In the genomic region with DNA sequence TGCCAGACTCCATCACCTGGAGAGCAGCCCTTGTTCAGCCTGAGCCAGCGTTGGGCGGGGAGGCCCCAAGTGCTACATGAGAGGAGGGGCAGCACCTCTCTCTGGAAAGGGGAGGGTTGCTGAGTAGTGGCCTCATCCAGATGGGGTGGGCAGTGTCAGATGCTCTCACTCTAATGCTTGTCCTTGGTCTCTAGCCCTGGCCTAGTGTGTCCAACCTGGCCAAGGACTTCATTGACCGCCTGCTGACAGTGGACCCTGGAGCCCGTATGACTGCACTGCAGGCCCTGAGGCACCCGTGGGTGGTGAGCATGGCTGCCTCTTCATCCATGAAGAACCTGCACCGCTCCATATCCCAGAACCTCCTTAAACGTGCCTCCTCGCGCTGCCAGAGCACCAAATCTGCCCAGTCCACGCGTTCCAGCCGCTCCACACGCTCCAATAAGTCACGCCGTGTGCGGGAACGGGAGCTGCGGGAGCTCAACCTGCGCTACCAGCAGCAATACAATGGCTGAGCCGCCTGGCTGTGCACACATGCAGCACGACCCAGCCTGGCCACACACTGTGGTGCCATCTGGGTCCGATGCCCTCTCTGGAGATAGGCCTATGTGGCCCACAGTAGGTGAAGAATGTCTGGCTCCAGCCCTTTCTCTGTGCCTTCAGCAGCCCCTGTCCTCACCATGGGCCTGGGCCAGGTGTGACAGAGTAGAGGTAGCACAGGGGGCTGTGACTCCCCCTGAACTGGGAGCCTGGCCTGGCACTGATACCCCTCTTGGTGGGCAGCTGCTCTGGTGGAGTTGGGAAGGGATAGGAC, we compare ENCODE assay signal across 24 cellular contexts. TPM values are rescaled to one million over a fixed set of nuclear protein-coding genes. Genes with fewer than 3 reads are reported as not detected.
A peak's percentile ranks its signal among the peaks of the same experiment; 100 is the strongest.
DNase-seq lines count a peak whose midpoint lies in the region; ATAC-seq and TF ChIP-seq lines count a peak whose summit lies in the region.
"Had no signal": no experiment of that assay in that cellular context is flagged by ENCODE, and none has a peak within 500 bp of the region (broad histone marks: within the 10 kb centered on the region; RNA-seq: fewer than 3 reads in every experiment).

No MANE protein-coding gene starts in this region.

- H3K4me1 ChIP-seq in PC-3 (ENCODE audit: insufficient read depth, low read length): peaks cover 18% of the 10 kb centered on the region
- H3K4me1 ChIP-seq in gastroesophageal sphincter: peaks cover 0 to 54% (median 10%) of the 10 kb centered on the region in 3 donors
- H3K4me1 ChIP-seq: A549 had no signal

- no peak overlapping the region for H3K4me2 ChIP-seq in PC-3 (ENCODE audit: low read length)
- H3K4me2 ChIP-seq: A549 had no signal

- CTCF ChIA-PET in PC-3 (lab: Charles Lee): no interaction called here

- 96% methylated on average over 9 of the region's 22 CpGs; no CpG with 5 or more reads in 1 of the 2 donors for WGBS in gastroesophageal sphincter (ENCODE audit: low coverage in 1 of 2), 2 donors

- H3F3A ChIP-seq in PC-3 (ENCODE audit: low read length, unreplicated experiment): no peaks in the 10 kb centered on the region

- no peaks in the 10 kb centered on the region for H3K9me3 ChIP-seq in PC-3 (ENCODE audit: low read length)
- no peaks in the 10 kb centered on the region for H3K9me3 ChIP-seq in gastroesophageal sphincter
- H3K9me3 ChIP-seq: A549, right atrium auricular region had no signal

- no TSS peak for BruUV-seq in PC-3 (replicated peaks; lab: Mats Ljungman, UMichigan)

- no peak for TF ChIP-seq EP300 in gastroesophageal sphincter (IDR thresholded peaks at IDR 0.05)

- H3K9ac ChIP-seq in PC-3 (ENCODE audit: low read length): no peak overlapping the region

- no peak overlapping the region for H3K4me3 Mint-ChIP-seq in activated T-cell treated with anti-CD3 and anti-CD28 coated beads, Interleukin-2, amount 50 U/mL, for 24 hours
- no peak overlapping the region for H3K4me3 Mint-ChIP-seq in glutamatergic neuron (ENCODE audit: unreplicated experiment)
- H3K4me3 Mint-ChIP-seq in natural killer cell treated with Interleukin-12 subunit alpha and Interleukin-12 subunit beta and Interleukin-15 and Interleukin-18, amount 100 ng/mL, for 72 hours: no peak overlapping the region
- H3K4me3 Mint-ChIP-seq: activated CD8-positive, alpha-beta T cell treated with anti-CD3 and anti-CD28 coated beads, Interleukin-2, amount 10 ng/mL, durations not matched to agents 7 days and 5 days; activated naive CD8-positive, alpha-beta T cell treated with anti-CD3 and anti-CD28 coated beads for 36 hours; activated T-cell treated with anti-CD3 and anti-CD28 coated beads, Interleukin-2, amount 50 U/mL, for 72 hours; CD4-positive, CD25-positive, alpha-beta regulatory T cell had no signal

- TF ChIP-seq POLR2A in gastroesophageal sphincter (IDR thresholded peaks at IDR 0.05): no peak

- peaks cover 59% of the 10 kb centered on the region for H3K36me3 Mint-ChIP-seq in activated T-cell treated with anti-CD3 and anti-CD28 coated beads, Interleukin-2, amount 50 U/mL, for 24 hours (ENCODE audit: low read depth)
- no peaks in the 10 kb centered on the region for H3K36me3 Mint-ChIP-seq in glutamatergic neuron (ENCODE audit: unreplicated experiment)
- H3K36me3 Mint-ChIP-seq in natural killer cell treated with Interleukin-12 subunit alpha and Interleukin-12 subunit beta and Interleukin-15 and Interleukin-18, amount 100 ng/mL, for 72 hours: no peaks in the 10 kb centered on the region
- H3K36me3 Mint-ChIP-seq: CD4-positive, CD25-positive, alpha-beta regulatory T cell had no signal

- ATAC-seq in PC-3 (no peak), gastroesophageal sphincter (no peak)
- no peak for ATAC-seq in natural killer cell treated with Interleukin-12 subunit alpha and Interleukin-12 subunit beta and Interleukin-15 and Interleukin-18, amount 100 ng/mL, for 72 hours

- peak overlapping the region; percentile 73 for H3K27ac Mint-ChIP-seq in activated T-cell treated with anti-CD3 and anti-CD28 coated beads, Interleukin-2, amount 50 U/mL, for 24 hours
- peak overlapping the region; percentile 73 for H3K27ac Mint-ChIP-seq in glutamatergic neuron (ENCODE audit: unreplicated experiment)
- no peak overlapping the region for H3K27ac Mint-ChIP-seq in natural killer cell treated with Interleukin-12 subunit alpha and Interleukin-12 subunit beta and Interleukin-15 and Interleukin-18, amount 100 ng/mL, for 72 hours
- H3K27ac Mint-ChIP-seq: activated T-cell treated with anti-CD3 and anti-CD28 coated beads, Interleukin-2, amount 50 U/mL, for 72 hours; CD4-positive, CD25-positive, alpha-beta regulatory T cell had no signal

- no peaks in the 10 kb centered on the region for H3K9me2 ChIP-seq in PC-3 (replicated peaks; ENCODE audit: low read length)

- no peaks in the 10 kb centered on the region for H3K9me3 Mint-ChIP-seq in activated T-cell treated with anti-CD3 and anti-CD28 coated beads, Interleukin-2, amount 50 U/mL, for 24 hours
- peaks cover 3% of the 10 kb centered on the region for H3K9me3 Mint-ChIP-seq in glutamatergic neuron (ENCODE audit: unreplicated experiment)
- H3K9me3 Mint-ChIP-seq in natural killer cell treated with Interleukin-12 subunit alpha and Interleukin-12 subunit beta and Interleukin-15 and Interleukin-18, amount 100 ng/mL, for 72 hours: no peaks in the 10 kb centered on the region
- H3K9me3 Mint-ChIP-seq: activated naive CD8-positive, alpha-beta T cell treated with anti-CD3 and anti-CD28 coated beads for 36 hours; activated T-cell treated with anti-CD3 and anti-CD28 coated beads, Interleukin-2, amount 50 U/mL, for 72 hours; H9 had no signal

- no peak overlapping the region for H2AFZ ChIP-seq in PC-3 (ENCODE audit: low read length)

- no peaks in the 10 kb centered on the region for H3K79me2 ChIP-seq in PC-3 (ENCODE audit: low read length)

- DNase-seq in activated T-cell treated with anti-CD3 and anti-CD28 coated beads, Interleukin-2, amount 50 U/mL, for 24 hours: no peak
- DNase-seq in activated T-cell treated with anti-CD3 and anti-CD28 coated beads for 4 hours: no peak
- DNase-seq in PC-3: no peak
- no peak for DNase-seq in glutamatergic neuron
- no peak for DNase-seq in natural killer cell treated with Interleukin-12 subunit alpha and Interleukin-12 subunit beta and Interleukin-15 and Interleukin-18, amount 100 ng/mL, for 72 hours (ENCODE audit: low spot score)
- no peak for DNase-seq in GM19240 (ENCODE audit: insufficient read length, low spot score)
- DNase-seq: activated CD8-positive, alpha-beta T cell treated with anti-CD3 and anti-CD28 coated beads, Interleukin-2, amount 10 ng/mL, durations not matched to agents 7 days and 5 days; activated naive CD8-positive, alpha-beta T cell treated with anti-CD3 and anti-CD28 coated beads for 36 hours; activated T-cell treated with anti-CD3 and anti-CD28 coated beads, Interleukin-2, amount 50 U/mL, for 72 hours; CD4-positive, CD25-positive, alpha-beta regulatory T cell; dermis blood vessel endothelial cell; DMS153; GDM1; H9; hippocampal formation; mammary epithelial cell; NCI-H2029 treated with DMSO at 0.1 percent for 48 hours; NCI-H446 treated with DMSO at 0.1 percent for 48 hours; occipital lobe; stimulated activated CD8-positive, alpha-beta memory T cell treated with anti-CD3 and anti-CD28 coated beads, Interleukin-4, amount 100 ng/mL, for 48 hours had no signal

- TF ChIP-seq CTCF in PC-3 (conservative IDR thresholded peaks at IDR 0.05; ENCODE audit: low read depth, low read length): no peak
- TF ChIP-seq CTCF in glutamatergic neuron (IDR thresholded peaks at IDR 0.05; ENCODE audit: partially characterized antibody, unreplicated experiment): no peak
- TF ChIP-seq CTCF in gastroesophageal sphincter (IDR thresholded peaks at IDR 0.05): no peak

- H3K4me1 Mint-ChIP-seq in activated T-cell treated with anti-CD3 and anti-CD28 coated beads, Interleukin-2, amount 50 U/mL, for 24 hours (ENCODE audit: low read depth): peaks cover 7% of the 10 kb centered on the region
- peaks cover 12% of the 10 kb centered on the region for H3K4me1 Mint-ChIP-seq in glutamatergic neuron (ENCODE audit: low read depth, unreplicated experiment)
- H3K4me1 Mint-ChIP-seq in natural killer cell treated with Interleukin-12 subunit alpha and Interleukin-12 subunit beta and Interleukin-15 and Interleukin-18, amount 100 ng/mL, for 72 hours (ENCODE audit: low read depth in 2 of 2): peaks cover 0 to 10% of the 10 kb centered on the region in 2 donors

- POLR2A ChIA-PET in PC-3 (lab: Charles Lee; ENCODE audit: unreplicated experiment): no interaction called here

- no peaks in the 10 kb centered on the region for H3K27me3 ChIP-seq in PC-3 (ENCODE audit: low read length)
- no peaks in the 10 kb centered on the region for H3K27me3 ChIP-seq in gastroesophageal sphincter
- H3K27me3 ChIP-seq: right atrium auricular region had no signal

- H3K36me3 ChIP-seq in PC-3 (ENCODE audit: low read depth, low read length) (no peaks in the 10 kb centered on the region), gastroesophageal sphincter (peaks cover 0 to 70% of the 10 kb centered on the region in 2 donors)

- H3K4me3 ChIP-seq in PC-3 (ENCODE audit: low read length) (no peak overlapping the region), gastroesophageal sphincter (no peak overlapping the region)
- H3K4me3 ChIP-seq: A549, right atrium auricular region had no signal

- no peaks in the 10 kb centered on the region for H4K20me1 ChIP-seq in PC-3 (ENCODE audit: low read length)

- no peaks in the 10 kb centered on the region for H3K27me3 Mint-ChIP-seq in activated T-cell treated with anti-CD3 and anti-CD28 coated beads, Interleukin-2, amount 50 U/mL, for 24 hours
- H3K27me3 Mint-ChIP-seq in glutamatergic neuron (ENCODE audit: unreplicated experiment): no peaks in the 10 kb centered on the region
- H3K27me3 Mint-ChIP-seq in natural killer cell treated with Interleukin-12 subunit alpha and Interleukin-12 subunit beta and Interleukin-15 and Interleukin-18, amount 100 ng/mL, for 72 hours: no peaks in the 10 kb centered on the region
- H3K27me3 Mint-ChIP-seq: activated naive CD8-positive, alpha-beta T cell treated with anti-CD3 and anti-CD28 coated beads for 36 hours; CD4-positive, CD25-positive, alpha-beta regulatory T cell had no signal

- intact Hi-C loops in PC-3 (cut with micrococcal nuclease): loop anchor here (5.0 kb wide), 1 partner anchor 85 kb away; the partner anchor contains the start of gene THAP11

- H3K27ac ChIP-seq in PC-3 (ENCODE audit: low read length) (peak overlapping the region; percentile 77), temporal lobe (ENCODE audit: low read depth, low read length) (peak overlapping the region; percentile 96), gastroesophageal sphincter (peak overlapping the region in 2 of 4 donors; percentile 9 to 65)
- H3K27ac ChIP-seq: A549 had no signal

RNA-seq across cellular contexts. Expression of gene CTRL, which starts 4.3 kb away (rescaled TPM):
- 0.98 and 1.6 TPM in 2 replicates for total RNA-seq in PC-3 (2014; rRNA removed)
- total RNA-seq in glutamatergic neuron (ENCODE audit: unreplicated experiment): 2.8 TPM
- total RNA-seq in temporal lobe: 3.4 TPM
- total RNA-seq in gastroesophageal sphincter: 1 to 10 TPM in 2 of 4 donors, not detected in 2; 1.2 to 5.0 TPM
- total RNA-seq in natural killer cell treated with Interleukin-12 subunit alpha and Interleukin-12 subunit beta and Interleukin-15 and Interleukin-18, amount 100 ng/mL, for 72 hours: 10 to 100 TPM in 1 of 2 donors, 1 to 10 TPM in 1; 8.4 to 15.6 TPM

RNA-seq across cellular contexts. Expression of gene PSMB10, which starts 9.3 kb away (rescaled TPM):
- 51.3 and 52.0 TPM in 2 replicates for total RNA-seq in PC-3 (2014; rRNA removed)
- 11.0 TPM for total RNA-seq in glutamatergic neuron (ENCODE audit: unreplicated experiment)
- total RNA-seq in temporal lobe: 11.3 TPM
- total RNA-seq in gastroesophageal sphincter: 10 to 100 TPM; 26.5 to 33.8 (median 32.6) TPM
- total RNA-seq in natural killer cell treated with Interleukin-12 subunit alpha and Interleukin-12 subunit beta and Interleukin-15 and Interleukin-18, amount 100 ng/mL, for 72 hours: 100 to 1,000 TPM; 259 to 316 TPM

RNA-seq across cellular contexts. Expression of gene LCAT, which starts 16.6 kb away (rescaled TPM):
- total RNA-seq in PC-3 (2014; rRNA removed) (3.2 and 4.6 TPM in 2 replicates), glutamatergic neuron (ENCODE audit: unreplicated experiment) (8.7 TPM), temporal lobe (1.2 TPM), gastroesophageal sphincter (10 to 100 TPM; 10.8 to 25.8 (median 15.9) TPM)
- 10 to 100 TPM; 11.4 to 44.7 TPM for total RNA-seq in natural killer cell treated with Interleukin-12 subunit alpha and Interleukin-12 subunit beta and Interleukin-15 and Interleukin-18, amount 100 ng/mL, for 72 hours

RNA-seq across cellular contexts. Expression of gene PSKH1, which starts 34.3 kb away (rescaled TPM):
- total RNA-seq in PC-3 (2014; rRNA removed): 6.6 and 8.3 TPM in 2 replicates
- 27.9 TPM for total RNA-seq in glutamatergic neuron (ENCODE audit: unreplicated experiment)
- 5.9 TPM for total RNA-seq in temporal lobe
- 10 to 100 TPM; 14.7 to 32.3 (median 23.4) TPM for total RNA-seq in gastroesophageal sphincter
- 10 to 100 TPM; 15.4 to 20.1 TPM for total RNA-seq in natural killer cell treated with Interleukin-12 subunit alpha and Interleukin-12 subunit beta and Interleukin-15 and Interleukin-18, amount 100 ng/mL, for 72 hours

RNA-seq across cellular contexts. Expression of gene SLC12A4, which starts 41.1 kb away (rescaled TPM):
- total RNA-seq in PC-3 (2014; rRNA removed) (29.3 and 33.2 TPM in 2 replicates), glutamatergic neuron (ENCODE audit: unreplicated experiment) (19.9 TPM), temporal lobe (5.4 TPM), gastroesophageal sphincter (100 to 1,000 TPM in 1 of 4 donors, 10 to 100 TPM in 3; 54.7 to 121 (median 64.0) TPM)
- total RNA-seq in natural killer cell treated with Interleukin-12 subunit alpha and Interleukin-12 subunit beta and Interleukin-15 and Interleukin-18, amount 100 ng/mL, for 72 hours: 10 to 100 TPM; 32.9 to 84.4 TPM

Comparison
In these comparisons a context has a peak if more than half of its experiments do, and no peak if none do; other contexts are left out.
1. H3K27ac Mint-ChIP-seq: peak in activated T-cell treated with anti-CD3 and anti-CD28 coated beads, Interleukin-2, amount 50 U/mL, for 24 hours (single experiment) and glutamatergic neuron (single experiment); none in natural killer cell treated with Interleukin-12 subunit alpha and Interleukin-12 subunit beta and Interleukin-15 and Interleukin-18, amount 100 ng/mL, for 72 hours (0 of 2).